ENCODE assay signal across 8 cellular contexts in the genomic region with DNA sequence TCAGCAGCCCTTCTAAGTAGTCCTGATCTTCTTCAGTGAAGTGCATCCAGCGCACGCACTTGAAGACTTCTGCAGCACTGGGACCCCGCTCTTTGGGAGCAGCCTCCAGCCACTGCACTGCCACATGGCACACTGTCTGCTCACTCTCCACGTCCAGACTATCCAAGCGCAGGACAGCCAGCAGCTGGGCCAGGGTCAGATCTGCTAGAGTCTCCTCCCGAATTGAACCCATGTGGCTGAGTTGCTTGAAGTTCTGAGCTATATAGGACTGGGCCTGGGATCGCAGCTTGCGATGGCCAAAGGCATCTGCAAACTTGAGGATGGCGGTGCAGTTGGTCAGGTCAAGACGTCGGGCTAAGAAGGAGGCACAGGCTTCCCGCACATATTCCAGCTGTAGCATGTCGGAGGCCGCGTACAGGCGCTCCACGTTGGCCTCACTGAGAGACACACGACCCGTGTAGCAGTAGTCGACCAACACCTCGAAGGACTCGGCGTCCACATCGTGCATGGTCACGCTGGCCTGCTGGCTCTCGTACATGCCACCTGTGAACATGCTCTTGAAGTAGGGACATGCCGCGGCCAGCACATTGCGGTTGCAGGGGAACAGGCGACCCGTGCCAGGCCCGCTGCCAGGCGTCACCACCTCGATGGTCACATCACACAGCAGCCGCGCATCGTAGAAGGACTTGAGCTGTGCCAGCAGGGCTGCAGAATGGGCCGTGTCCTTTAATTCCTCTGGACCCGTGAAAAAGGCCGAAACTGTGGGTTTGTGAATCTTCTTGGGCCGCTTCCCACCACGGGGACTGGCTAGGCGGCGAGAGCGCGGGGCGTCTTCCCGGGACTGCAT. TPM values are rescaled to one million over a fixed set of nuclear protein-coding genes. Genes with fewer than 3 reads are reported as not detected.
A peak's percentile ranks its signal among the peaks of the same experiment; 100 is the strongest.
DNase-seq lines count a peak whose midpoint lies in the region; ATAC-seq and TF ChIP-seq lines count a peak whose summit lies in the region.
"Not testable (repeated sequence)": the region's sequence is repeated elsewhere in the genome, so short reads cannot be mapped to it uniquely, and the experiment has no call there.

No MANE protein-coding gene starts in this region.

- H3K4me3 ChIP-seq in Loucy (ENCODE audit: low read length, poor library complexity, severe bottlenecking) = peak overlapping the region; percentile 87
- H3K4me3 ChIP-seq in iPS-18a (ENCODE audit: low read length) = peak overlapping the region; percentile 99
- H3K4me3 ChIP-seq in osteoblast (ENCODE audit: insufficient read depth, low read length) = peak overlapping the region; percentile 77
- H3K4me3 ChIP-seq in upper lobe of right lung = peak overlapping the region; percentile 79

- not testable (repeated sequence) for TF ChIP-seq CTCF in Loucy (conservative IDR thresholded peaks at IDR 0.05; ENCODE audit: low read length); osteoblast (IDR thresholded peaks at IDR 0.05; ENCODE audit: extremely low read depth, low read depth, low read length); upper lobe of right lung (IDR thresholded peaks at IDR 0.05)

- DNase-seq in osteoblast (ENCODE audit: insufficient read length, low spot score, missing footprints) = not testable (repeated sequence)
- peak; percentile 74 for DNase-seq in upper lobe of right lung

- ATAC-seq in GM18517 (IDR thresholded peaks at IDR 0.05; ENCODE audit: unreplicated experiment) (peak; percentile 5), HG02623 (IDR thresholded peaks at IDR 0.05; ENCODE audit: unreplicated experiment) (peak; percentile 2), upper lobe of right lung (peak; percentile 25)
- ATAC-seq in activated CD4-positive, CD25-positive, alpha-beta regulatory T cell treated with anti-CD3 and anti-CD28 coated beads, Interleukin-2, amount 50 U/mL, for 24 hours = peak; percentile 1 to 4

- peak overlapping the region; percentile 84 for H3K9ac ChIP-seq in Loucy (ENCODE audit: low read depth, low read length, poor library complexity, severe bottlenecking)
- peak overlapping the region; percentile 99 for H3K9ac ChIP-seq in iPS-18a (ENCODE audit: low read length)

- H3K27ac ChIP-seq in cingulate gyrus (ENCODE audit: low read depth, low read length) (peak overlapping the region; percentile 85), osteoblast (ENCODE audit: low read depth, low read length) (peak overlapping the region; percentile 84), upper lobe of right lung (peak overlapping the region; percentile 65)
- not testable (repeated sequence) for H3K27ac ChIP-seq in iPS-18a (ENCODE audit: low read length)

- H3K9me2 ChIP-seq in Loucy (replicated peaks; ENCODE audit: low read depth, low read length) = not testable (repeated sequence)

- H2AFZ ChIP-seq in Loucy (ENCODE audit: low read length) (peak overlapping the region; percentile 97), osteoblast (ENCODE audit: low read length) (peak overlapping the region; percentile 96)

- not testable (repeated sequence) for H3K36me3 ChIP-seq in Loucy (ENCODE audit: insufficient read depth, low read length); iPS-18a (ENCODE audit: control insufficient read depth, low read depth, low read length); osteoblast (ENCODE audit: insufficient read depth, low read length); upper lobe of right lung

- intact Hi-C loops in upper lobe of right lung (cut with DNase I) = not testable (repeated sequence)

- H3K79me2 ChIP-seq in Loucy (ENCODE audit: insufficient read depth, low read length) (peaks cover 59% of the 10 kb centered on the region), osteoblast (ENCODE audit: insufficient read depth, low read length) (peaks cover 21% of the 10 kb centered on the region)

- H3K4me2 ChIP-seq in Loucy (ENCODE audit: low read depth, low read length, poor library complexity, severe bottlenecking) (peak overlapping the region; percentile 94), osteoblast (ENCODE audit: insufficient read depth, low read length) (peak overlapping the region; percentile 86)

- not testable (repeated sequence) for H3K27me3 ChIP-seq in Loucy (ENCODE audit: insufficient read depth, low read length, poor library complexity, severe bottlenecking); iPS-18a (ENCODE audit: control insufficient read depth, insufficient read depth, low read length); osteoblast (ENCODE audit: insufficient read depth, low read length); upper lobe of right lung

- not testable (repeated sequence) for H3F3A ChIP-seq in Loucy (ENCODE audit: low read depth)

- not testable (repeated sequence) for H3K9me3 ChIP-seq in Loucy (ENCODE audit: insufficient read depth, low read depth, low read length); iPS-18a (ENCODE audit: control insufficient read depth, low read depth, low read length); osteoblast (ENCODE audit: low read depth, low read length); upper lobe of right lung

- H4K20me1 ChIP-seq in Loucy (ENCODE audit: insufficient read depth, low read length, poor library complexity, severe bottlenecking) = peaks cover 18% of the 10 kb centered on the region
- not testable (repeated sequence) for H4K20me1 ChIP-seq in osteoblast (ENCODE audit: insufficient read depth, low read length)

- H3K4me1 ChIP-seq in Loucy (ENCODE audit: insufficient read depth, low read length, poor library complexity, severe bottlenecking) (peaks cover 44% of the 10 kb centered on the region), osteoblast (ENCODE audit: insufficient read depth, low read length) (peaks cover 29% of the 10 kb centered on the region), upper lobe of right lung (peaks cover 26% of the 10 kb centered on the region)
- H3K4me1 ChIP-seq in iPS-18a (ENCODE audit: control insufficient read depth, low read depth, low read length) = not testable (repeated sequence)

RNA-seq across cellular contexts. Expression of a gene that starts 0.7 kb away (rescaled TPM):
- total RNA-seq in osteoblast = 9.0 and 9.1 TPM in 2 replicates
- 5.7 TPM for total RNA-seq in upper lobe of right lung
